14 cellular contexts compared by ENCODE assay signal in the genomic region with DNA sequence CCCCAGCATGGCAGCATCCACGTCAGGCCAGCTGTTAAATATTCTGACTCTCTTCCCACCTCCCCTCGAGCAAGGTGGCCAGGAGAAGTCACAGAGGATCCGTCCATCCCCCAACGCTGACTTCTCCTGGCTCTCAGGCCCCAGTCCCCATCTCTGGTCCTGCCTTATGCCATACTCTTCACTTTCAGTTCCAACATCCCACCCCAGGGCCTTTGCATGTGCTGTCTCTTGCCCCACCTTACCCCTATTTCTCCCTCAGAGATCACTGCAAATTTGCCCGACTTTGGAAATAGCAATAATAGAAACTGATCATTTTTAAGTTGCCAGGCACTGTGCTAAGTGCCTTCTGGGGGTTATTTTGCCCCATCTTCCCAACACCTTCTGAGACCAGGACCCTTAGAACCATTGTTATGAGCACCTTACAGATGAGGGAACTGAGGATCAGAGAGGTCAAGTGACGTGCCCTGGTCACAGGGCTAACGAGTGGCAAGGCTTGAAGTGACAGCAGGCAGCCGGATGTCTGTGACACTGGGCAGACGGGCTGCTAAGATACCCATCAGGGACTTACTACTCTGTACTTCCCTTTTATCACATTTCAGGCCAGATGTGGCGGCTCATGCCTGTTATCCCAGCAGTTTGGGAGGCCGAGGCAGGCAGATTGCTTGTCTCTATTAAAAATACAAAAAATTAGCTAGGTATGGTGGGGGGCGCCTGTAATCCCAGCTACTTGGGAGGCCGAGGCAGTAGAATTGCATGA. TPM values are rescaled to one million over a fixed set of nuclear protein-coding genes. Genes with fewer than 3 reads are reported as not detected.
"Had no signal": no experiment of that assay in that cellular context is flagged by ENCODE, and none has a peak within 500 bp of the region (broad histone marks: within the 10 kb centered on the region; RNA-seq: fewer than 3 reads in every experiment).

No MANE protein-coding gene starts in this region.

- H3K27me3 Mint-ChIP-seq: activated CD8-positive, alpha-beta T cell treated with anti-CD3 and anti-CD28 coated beads for 36 hours had no signal

- DNase-seq: activated CD4-positive, alpha-beta T cell treated with anti-CD3 and anti-CD28 coated beads for 4 hours; activated CD8-positive, alpha-beta memory T cell treated with anti-CD3 and anti-CD28 coated beads, Interleukin-2, amount 50 U/mL, for 4 hours; activated CD8-positive, alpha-beta T cell treated with anti-CD3 and anti-CD28 coated beads for 36 hours; activated T-cell treated with anti-CD3 and anti-CD28 coated beads, Interleukin-2, amount 50 U/mL, for 72 hours; esophagus squamous epithelium; foreskin fibroblast; glutamatergic neuron; immature natural killer cell; left colon; naive B cell had no signal

- H3K4me3 Mint-ChIP-seq: activated CD8-positive, alpha-beta T cell treated with anti-CD3 and anti-CD28 coated beads for 36 hours; activated T-cell treated with anti-CD3 and anti-CD28 coated beads, Interleukin-2, amount 50 U/mL, for 72 hours; immature natural killer cell; naive B cell had no signal

- H3K4me1 Mint-ChIP-seq: immature natural killer cell had no signal

- H3K27ac Mint-ChIP-seq: activated CD8-positive, alpha-beta T cell treated with anti-CD3 and anti-CD28 coated beads for 36 hours; activated T-cell treated with anti-CD3 and anti-CD28 coated beads, Interleukin-2, amount 50 U/mL, for 72 hours; immature natural killer cell; naive B cell had no signal

- ATAC-seq: activated CD8-positive, alpha-beta T cell treated with anti-CD3 and anti-CD28 coated beads for 36 hours; activated T-cell treated with anti-CD3 and anti-CD28 coated beads, Interleukin-2, amount 50 U/mL, for 72 hours; left colon had no signal

- H3K36me3 Mint-ChIP-seq: immature natural killer cell, naive B cell had no signal

- H3K9me3 Mint-ChIP-seq: activated CD8-positive, alpha-beta T cell treated with anti-CD3 and anti-CD28 coated beads for 36 hours; activated T-cell treated with anti-CD3 and anti-CD28 coated beads, Interleukin-2, amount 50 U/mL, for 72 hours; immature natural killer cell; naive B cell had no signal

RNA-seq across cellular contexts. Expression of a gene that starts 19.1 kb away (rescaled TPM):
- total RNA-seq: activated CD8-positive, alpha-beta T cell treated with anti-CD3 and anti-CD28 coated beads for 36 hours; activated T-cell treated with anti-CD3 and anti-CD28 coated beads, Interleukin-2, amount 50 U/mL, for 72 hours; astrocyte; lung; T-helper 2 cell treated with Interferon-gamma antibody and Interleukin-4, amounts not matched to agents 100 ng/mL and 5 ng/mL, for 36 hours; tibial nerve had no signal

RNA-seq across cellular contexts. Expression of a gene that starts 30.8 kb away (rescaled TPM):
- total RNA-seq: activated CD8-positive, alpha-beta T cell treated with anti-CD3 and anti-CD28 coated beads for 36 hours; activated T-cell treated with anti-CD3 and anti-CD28 coated beads, Interleukin-2, amount 50 U/mL, for 72 hours; astrocyte; lung; T-helper 2 cell treated with Interferon-gamma antibody and Interleukin-4, amounts not matched to agents 100 ng/mL and 5 ng/mL, for 36 hours; tibial nerve had no signal

RNA-seq across cellular contexts. Expression of a gene that starts 31.8 kb away (rescaled TPM):
- total RNA-seq: activated CD8-positive, alpha-beta T cell treated with anti-CD3 and anti-CD28 coated beads for 36 hours; activated T-cell treated with anti-CD3 and anti-CD28 coated beads, Interleukin-2, amount 50 U/mL, for 72 hours; lung; T-helper 2 cell treated with Interferon-gamma antibody and Interleukin-4, amounts not matched to agents 100 ng/mL and 5 ng/mL, for 36 hours had no signal
